31 cellular contexts compared by ENCODE assay signal in genomic region chr10:122510326-122510725, GRCh38. TPM values are rescaled to one million over a fixed set of nuclear protein-coding genes. Genes with fewer than 3 reads are reported as not detected.
DNase-seq lines count a peak whose midpoint lies in the region; ATAC-seq, FAIRE-seq and TF ChIP-seq lines count a peak whose summit lies in the region.
"Had no signal": no experiment of that assay in that cellular context is flagged by ENCODE, and none has a peak within 500 bp of the region (broad histone marks: within the 10 kb centered on the region; RNA-seq: fewer than 3 reads in every experiment).

No MANE protein-coding gene starts in this region.

- BruUV-seq in Caco-2 (replicated peaks; lab: Mats Ljungman, UMichigan): no TSS peak

- no peak for FAIRE-seq in astrocyte (lab: Jason Lieb, UNC)
- FAIRE-seq: A204.1, endometrium had no signal

- H3K36me3 Mint-ChIP-seq in Caco-2 (ENCODE audit: insufficient read depth, unreplicated experiment) (no peaks in the 10 kb centered on the region), astrocyte (ENCODE audit: low read depth, unreplicated experiment) (peaks cover 17% of the 10 kb centered on the region), osteocyte (ENCODE audit: unreplicated experiment) (peaks cover 68% of the 10 kb centered on the region), immature natural killer cell (no peaks in the 10 kb centered on the region)

- POLR2A ChIA-PET in Caco-2 (lab: Charles Lee): no interaction called here

- H3K4me3 ChIP-seq in Caco-2 (ENCODE audit: low read depth, low read length) (no peak overlapping the region), astrocyte (ENCODE audit: insufficient read depth, low read depth, low read length) (no peak overlapping the region)
- H3K4me3 ChIP-seq: ascending aorta, coronary artery, MG63, SK-N-MC, transverse colon had no signal

- CTCF ChIA-PET in Caco-2 (lab: Charles Lee): no interaction called here

- H3K36me3 ChIP-seq in Caco-2 (ENCODE audit: control insufficient read depth, insufficient read depth, low read length) (no peaks in the 10 kb centered on the region), astrocyte (ENCODE audit: insufficient read depth, low read length) (no peaks in the 10 kb centered on the region)
- H3K36me3 ChIP-seq: BE2C, MG63, transverse colon had no signal

- no peak overlapping the region for H3K27ac ChIP-seq in astrocyte (ENCODE audit: low read depth, low read length)
- H3K27ac ChIP-seq in foreskin keratinocyte: peak overlapping the region; percentile 53
- H3K27ac ChIP-seq: ascending aorta, coronary artery, SK-N-MC, transverse colon had no signal

- no peak overlapping the region for H2AFZ ChIP-seq in astrocyte (ENCODE audit: low read depth, low read length)

- no peaks in the 10 kb centered on the region for H3K79me2 ChIP-seq in astrocyte (ENCODE audit: insufficient read depth, low read length)

- peak; percentile 96 for ATAC-seq in foreskin keratinocyte
- no peak for ATAC-seq in HG02852 (IDR thresholded peaks at IDR 0.05; ENCODE audit: unreplicated experiment)
- no peak for ATAC-seq in HG02610 (IDR thresholded peaks at IDR 0.05; ENCODE audit: unreplicated experiment)
- ATAC-seq: activated CD8-positive, alpha-beta T cell treated with anti-CD3 and anti-CD28 coated beads for 36 hours; PC-3; right cardiac atrium had no signal

- H3K4me1 Mint-ChIP-seq in Caco-2 (ENCODE audit: low read depth, unreplicated experiment) (peaks cover 5% of the 10 kb centered on the region), astrocyte (ENCODE audit: low read depth, unreplicated experiment) (peaks cover 16% of the 10 kb centered on the region), osteocyte (ENCODE audit: unreplicated experiment) (peaks cover 12% of the 10 kb centered on the region), immature natural killer cell (peaks cover under 1% of the 10 kb centered on the region in 2 donors)

- H3K27me3 ChIP-seq in Caco-2 (replicated peaks; ENCODE audit: control insufficient read depth, insufficient read depth, low read length): no peaks in the 10 kb centered on the region
- no peaks in the 10 kb centered on the region for H3K27me3 ChIP-seq in astrocyte (ENCODE audit: insufficient read depth, low read length)
- H3K27me3 ChIP-seq in foreskin keratinocyte: no peaks in the 10 kb centered on the region
- H3K27me3 ChIP-seq: ascending aorta, BE2C, MG63, transverse colon had no signal

- no peaks in the 10 kb centered on the region for H3K27me3 Mint-ChIP-seq in Caco-2 (ENCODE audit: insufficient read depth, unreplicated experiment)
- H3K27me3 Mint-ChIP-seq in astrocyte (ENCODE audit: low read depth, unreplicated experiment): peaks cover 14% of the 10 kb centered on the region
- H3K27me3 Mint-ChIP-seq in osteocyte (ENCODE audit: unreplicated experiment): no peaks in the 10 kb centered on the region
- peaks cover 2 to 6% (median 5%) of the 10 kb centered on the region in 3 donors for H3K27me3 Mint-ChIP-seq in immature natural killer cell (ENCODE audit: low read depth in 3 of 3)

- intact Hi-C loops in Caco-2 (cut with micrococcal nuclease; ENCODE audit: unreplicated experiment): no loop called here

- H3K27ac Mint-ChIP-seq in Caco-2 (ENCODE audit: unreplicated experiment): peak overlapping the region; percentile 45
- H3K27ac Mint-ChIP-seq in astrocyte (ENCODE audit: unreplicated experiment): no peak overlapping the region
- peak overlapping the region; percentile 31 for H3K27ac Mint-ChIP-seq in osteocyte (ENCODE audit: unreplicated experiment)
- H3K27ac Mint-ChIP-seq in immature natural killer cell: no peak overlapping the region
- H3K27ac Mint-ChIP-seq: activated CD8-positive, alpha-beta T cell treated with anti-CD3 and anti-CD28 coated beads for 36 hours; activated naive CD4-positive, alpha-beta T cell treated with anti-CD3 and anti-CD28 coated beads for 36 hours had no signal

- H3K4me1 ChIP-seq in Caco-2 (peaks cover 3% of the 10 kb centered on the region; the same call in 1 of the 2 replicates), astrocyte (ENCODE audit: insufficient read depth, low read length) (peaks cover 17% of the 10 kb centered on the region), foreskin keratinocyte (peaks cover 7% of the 10 kb centered on the region)
- H3K4me1 ChIP-seq: BE2C, transverse colon had no signal

- no peaks in the 10 kb centered on the region for H3K9me3 Mint-ChIP-seq in Caco-2 (ENCODE audit: unreplicated experiment)
- peaks cover 3% of the 10 kb centered on the region for H3K9me3 Mint-ChIP-seq in astrocyte (ENCODE audit: unreplicated experiment)
- no peaks in the 10 kb centered on the region for H3K9me3 Mint-ChIP-seq in osteocyte (ENCODE audit: unreplicated experiment)
- no peaks in the 10 kb centered on the region for H3K9me3 Mint-ChIP-seq in immature natural killer cell
- H3K9me3 Mint-ChIP-seq: activated CD8-positive, alpha-beta T cell treated with anti-CD3 and anti-CD28 coated beads for 36 hours; activated naive CD4-positive, alpha-beta T cell treated with anti-CD3 and anti-CD28 coated beads for 36 hours had no signal

- TF ChIP-seq CTCF in Caco-2 (IDR thresholded peaks at IDR 0.05; ENCODE audit: insufficient read depth in 1 of 2, low read depth in 1 of 2, low read length in 1 of 2, severe bottlenecking in 1 of 2, unreplicated experiment in 1 of 2): no peak
- no peak for TF ChIP-seq CTCF in astrocyte (IDR thresholded peaks at IDR 0.05; ENCODE audit: insufficient read depth, low read depth, low read length)
- no peak for TF ChIP-seq CTCF in foreskin keratinocyte (conservative IDR thresholded peaks at IDR 0.05)
- no peak for TF ChIP-seq CTCF in osteocyte (IDR thresholded peaks at IDR 0.05)

- H3K9me3 ChIP-seq in Caco-2 (no peaks in the 10 kb centered on the region), astrocyte (ENCODE audit: insufficient read depth, low read depth, low read length) (no peaks in the 10 kb centered on the region)
- H3K9me3 ChIP-seq: ascending aorta, BE2C, MG63, transverse colon had no signal

- no peak overlapping the region for H3K4me3 Mint-ChIP-seq in Caco-2 (ENCODE audit: unreplicated experiment)
- no peak overlapping the region for H3K4me3 Mint-ChIP-seq in astrocyte (ENCODE audit: unreplicated experiment)
- no peak overlapping the region for H3K4me3 Mint-ChIP-seq in osteocyte (ENCODE audit: unreplicated experiment)
- no peak overlapping the region for H3K4me3 Mint-ChIP-seq in immature natural killer cell
- H3K4me3 Mint-ChIP-seq: activated CD8-positive, alpha-beta T cell treated with anti-CD3 and anti-CD28 coated beads for 36 hours; activated naive CD4-positive, alpha-beta T cell treated with anti-CD3 and anti-CD28 coated beads for 36 hours had no signal

- DNase-seq in Caco-2: peak in 1 of 2 experiments; percentile 20
- DNase-seq in astrocyte (ENCODE audit: low read depth): peak; percentile 77
- peak; percentile 96 to 97 for DNase-seq in foreskin keratinocyte
- DNase-seq in osteocyte (ENCODE audit: extremely low spot score, unreplicated experiment): no peak
- DNase-seq in immature natural killer cell: no peak
- DNase-seq in retina: no peak
- DNase-seq: activated CD4-positive, CD25-positive, alpha-beta regulatory T cell; activated CD8-positive, alpha-beta T cell treated with anti-CD3 and anti-CD28 coated beads for 36 hours; activated naive CD4-positive, alpha-beta T cell treated with anti-CD3 and anti-CD28 coated beads for 36 hours; activated T-cell treated with anti-CD3 and anti-CD28 coated beads, Interleukin-2, amount 50 U/mL, for 1 hour; BE2C; HCEC 1CT; hippocampal formation; IMR-90; MG63; NCI-H1694; NCI-H82; PC-3; right cardiac atrium; stimulated activated CD4-positive, alpha-beta T cell treated with anti-CD3 and anti-CD28 coated beads, Interleukin-15, amount 100 ng/mL, for 24 hours; transverse colon had no signal

- no peak overlapping the region for H3K4me2 ChIP-seq in astrocyte (ENCODE audit: low read length)

- peak overlapping the region; percentile 12 for H3K9ac ChIP-seq in astrocyte (ENCODE audit: low read length)

- no peaks in the 10 kb centered on the region for H4K20me1 ChIP-seq in astrocyte (ENCODE audit: insufficient read depth, low read length)

RNA-seq across cellular contexts. Expression of gene HTRA1, which starts 49.0 kb away (rescaled TPM):
- total RNA-seq in Caco-2 (2022): 0.70 and 1.1 TPM in 2 replicates
- 34.9 and 89.8 TPM in 2 replicates for total RNA-seq in astrocyte
- total RNA-seq in foreskin keratinocyte: 375 and 388 TPM in 2 replicates
- polyA plus RNA-seq in foreskin keratinocyte: 396 and 403 TPM in 2 replicates
- 1,546 and 1,638 TPM in 2 replicates for total RNA-seq in osteocyte
- under 1 TPM in 2 of 3 donors, not detected in 1; 0.16 to 0.73 TPM for polyA plus RNA-seq in immature natural killer cell
- total RNA-seq: activated CD8-positive, alpha-beta T cell treated with anti-CD3 and anti-CD28 coated beads for 36 hours; activated naive CD4-positive, alpha-beta T cell treated with anti-CD3 and anti-CD28 coated beads for 36 hours; T-helper 2 cell treated with Interferon-gamma antibody and Interleukin-4, amounts not matched to agents 100 ng/mL and 5 ng/mL, for 36 hours had no signal

RNA-seq across cellular contexts. Expression of gene DMBT1, which starts 50.2 kb away (rescaled TPM):
- total RNA-seq in Caco-2 (2022) (not detected in 2 replicates), astrocyte (not detected in 2 replicates), foreskin keratinocyte (0.04 and 0.07 TPM in 2 replicates), osteocyte (0.08 TPM in 2 replicates)
- polyA plus RNA-seq in foreskin keratinocyte (0.02 and 0.03 TPM in 2 replicates), immature natural killer cell (not detected)
- total RNA-seq: activated CD8-positive, alpha-beta T cell treated with anti-CD3 and anti-CD28 coated beads for 36 hours; activated naive CD4-positive, alpha-beta T cell treated with anti-CD3 and anti-CD28 coated beads for 36 hours; ascending aorta; G401; T-helper 2 cell treated with Interferon-gamma antibody and Interleukin-4, amounts not matched to agents 100 ng/mL and 5 ng/mL, for 36 hours had no signal
- polyA plus RNA-seq: IMR-90 had no signal

RNA-seq across cellular contexts. Expression of gene ARMS2, which starts 55.9 kb away (rescaled TPM):
- total RNA-seq in Caco-2 (2022) (not detected in 2 replicates), astrocyte (not detected in 2 replicates), foreskin keratinocyte (not detected in 2 replicates), osteocyte (not detected in 2 replicates)
- polyA plus RNA-seq in foreskin keratinocyte (not detected in 2 replicates), immature natural killer cell (not detected)
- total RNA-seq: activated CD8-positive, alpha-beta T cell treated with anti-CD3 and anti-CD28 coated beads for 36 hours; activated naive CD4-positive, alpha-beta T cell treated with anti-CD3 and anti-CD28 coated beads for 36 hours; ascending aorta; G401; IMR-90; kidney epithelial cell; PC-3; right cardiac atrium; T-helper 2 cell treated with Interferon-gamma antibody and Interleukin-4, amounts not matched to agents 100 ng/mL and 5 ng/mL, for 36 hours; transverse colon had no signal
- polyA plus RNA-seq: IMR-90, right cardiac atrium had no signal

Comparison
In these comparisons a context has a peak if more than half of its experiments do, and no peak if none do; other contexts are left out.
1. DNase-seq: peak in astrocyte (single experiment) and foreskin keratinocyte (2 of 2); none in osteocyte (single experiment), immature natural killer cell (0 of 3) and retina (single experiment).
2. H3K27ac Mint-ChIP-seq: peak in Caco-2 (single experiment) and osteocyte (single experiment); none in astrocyte (single experiment) and immature natural killer cell (0 of 6).
3. RNA of gene HTRA1, which starts 49.0 kb away (total RNA-seq): 1,546 to 1,638 TPM in osteocyte, 375 to 388 TPM in foreskin keratinocyte and 34.9 to 89.8 TPM in astrocyte; 0.70 to 1.1 TPM in Caco-2; every median in the first group is over 10 times any median in the second.